ENCODE assay signal across 19 cellular contexts in genomic region chr20:40941023-40941655, GRCh38.
DNase-seq lines count a peak whose midpoint lies in the region; ATAC-seq and TF ChIP-seq lines count a peak whose summit lies in the region.
"Had no signal": no experiment of that assay in that cellular context is flagged by ENCODE, and none has a peak within 500 bp of the region (broad histone marks: within the 10 kb centered on the region; RNA-seq: fewer than 3 reads in every experiment).

No MANE protein-coding gene starts in this region.

- no peak for TF ChIP-seq CTCF in smooth muscle cell (IDR thresholded peaks at IDR 0.05; ENCODE audit: borderline replicate concordance, insufficient read depth, poor library complexity, severe bottlenecking)

- WGBS in smooth muscle cell (ENCODE audit: low lambda C conversion rate) = 90% methylated on average over 4 of the region's 4 CpGs

- no peaks in the 10 kb centered on the region for H3K36me3 ChIP-seq in smooth muscle cell (ENCODE audit: low read depth)
- H3K36me3 ChIP-seq: cardiac muscle cell, thyroid gland had no signal

- H3K4me3 ChIP-seq in Jurkat, Clone E6-1 (ENCODE audit: low read length) = no peak overlapping the region
- H3K4me3 ChIP-seq in smooth muscle cell = no peak overlapping the region
- H3K4me3 ChIP-seq: cardiac muscle cell, thyroid gland had no signal

- no peak overlapping the region for H3K27ac ChIP-seq in smooth muscle cell (ENCODE audit: low read depth)
- H3K27ac ChIP-seq: cardiac muscle cell, thyroid gland had no signal

- no peaks in the 10 kb centered on the region for H3K79me2 ChIP-seq in smooth muscle cell (ENCODE audit: low read depth)

- H3F3A ChIP-seq in smooth muscle cell (ENCODE audit: low read depth) = no peaks in the 10 kb centered on the region

- DNase-seq in SKM-1 treated with dmso at 0.1 percent for 144 hours (lab: John Stamatoyannopoulos, UW; ENCODE audit: unreplicated experiment) = peak; percentile 17
- no peak for DNase-seq in SKM-1 (lab: John Stamatoyannopoulos, UW; ENCODE audit: unreplicated experiment)
- peak; percentile 77 for DNase-seq in Jurkat, Clone E6-1 (ENCODE audit: low read depth, low spot score)
- DNase-seq in left colon = no peak
- no peak for DNase-seq in smooth muscle cell (lab: John Stamatoyannopoulos, UW; ENCODE audit: unreplicated experiment)
- DNase-seq in HUDEP-2 (lab: John Stamatoyannopoulos, UW; ENCODE audit: unreplicated experiment in 76 of 76) = no peak
- DNase-seq: activated CD4-positive, CD25-positive, alpha-beta regulatory T cell treated with anti-CD3 and anti-CD28 coated beads, Interleukin-2, amount 50 U/mL, for 72 hours; CD4-positive, CD25-positive, alpha-beta regulatory T cell; DMS153; foreskin melanocyte; NCI-H2029; PC-3; retina; T1000; thyroid gland had no signal

- H4K20me1 ChIP-seq in smooth muscle cell (ENCODE audit: low read depth) = no peaks in the 10 kb centered on the region

- H3K27me3 ChIP-seq in smooth muscle cell (ENCODE audit: low read depth) = peaks cover 5% of the 10 kb centered on the region
- H3K27me3 ChIP-seq: cardiac muscle cell, thyroid gland had no signal

- peak; percentile 52; the same call in 1 of the 2 replicates for TF ChIP-seq POLR2A in Raji (IDR thresholded peaks at IDR 0.05; ENCODE audit: insufficient read depth, low read depth, low read length)

- H3K9me3 ChIP-seq in smooth muscle cell (replicated peaks; ENCODE audit: low read depth) = no peaks in the 10 kb centered on the region
- H3K9me3 ChIP-seq: thyroid gland had no signal

- no peak overlapping the region for H3K4me2 ChIP-seq in smooth muscle cell

- no peaks in the 10 kb centered on the region for H3K4me1 ChIP-seq in smooth muscle cell (ENCODE audit: low read depth)
- H3K4me1 ChIP-seq: thyroid gland had no signal

- no peak overlapping the region for H3K9ac ChIP-seq in smooth muscle cell (ENCODE audit: low read depth)

- intact Hi-C loops in left colon (cut with DNase I, micrococcal nuclease) = no loop called here

- ATAC-seq in left colon (no peak), GM21367 (IDR thresholded peaks at IDR 0.05; ENCODE audit: unreplicated experiment) (no peak)
- ATAC-seq: left lobe of liver, PC-3 had no signal

- no peak overlapping the region for H2AFZ ChIP-seq in smooth muscle cell (ENCODE audit: low read depth)

Comparison
In these comparisons a context has a peak if more than half of its experiments do, and no peak if none do; other contexts are left out.
1. DNase-seq: peak in SKM-1 treated with dmso at 0.1 percent for 144 hours (single experiment) and Jurkat, Clone E6-1 (single experiment); none in SKM-1 (single experiment), left colon (0 of 2), smooth muscle cell (single experiment) and HUDEP-2 (0 of 76).